9 cellular contexts compared by ENCODE assay signal in the genomic region with DNA sequence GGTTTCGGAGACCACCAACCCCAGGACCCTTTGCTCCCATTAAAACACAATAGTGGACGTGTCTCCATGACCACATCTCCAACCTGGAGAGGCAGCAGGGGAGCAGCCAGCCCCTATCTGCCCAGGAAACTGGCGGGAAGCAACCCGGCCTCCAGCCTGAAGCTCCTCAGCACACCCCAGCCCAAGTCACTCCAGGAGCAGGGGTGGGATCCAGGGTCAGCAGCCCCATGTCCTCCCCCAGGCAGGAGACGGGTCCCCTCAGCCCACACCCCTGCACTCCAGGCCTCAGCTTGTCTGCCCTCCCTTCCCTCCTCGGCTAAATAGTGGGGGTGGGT. TPM values are rescaled to one million over a fixed set of nuclear protein-coding genes. Genes with fewer than 3 reads are reported as not detected.
A peak's percentile ranks its signal among the peaks of the same experiment; 100 is the strongest.
DNase-seq lines count a peak whose midpoint lies in the region; ATAC-seq and TF ChIP-seq lines count a peak whose summit lies in the region.
"Had no signal": no experiment of that assay in that cellular context is flagged by ENCODE, and none has a peak within 500 bp of the region (broad histone marks: within the 10 kb centered on the region; RNA-seq: fewer than 3 reads in every experiment).

No MANE protein-coding gene starts in this region.

- intact Hi-C loops in ascending aorta (cut with DNase I) = no loop called here

- H4K20me1 ChIP-seq in osteoblast (ENCODE audit: insufficient read depth, low read length) = peaks cover 10% of the 10 kb centered on the region

- peak overlapping the region; percentile 72; the same call in 1 of the 2 replicates for H3K4me3 ChIP-seq in GM08714 (ENCODE audit: low read length)
- peak overlapping the region; percentile 53 for H3K4me3 ChIP-seq in HUES64 (ENCODE audit: low read length)
- H3K4me3 ChIP-seq in coronary artery = peak overlapping the region; percentile 33
- H3K4me3 ChIP-seq in osteoblast (ENCODE audit: insufficient read depth, low read length) = no peak overlapping the region
- peak overlapping the region in 1 of 2 donors; percentile 49 for H3K4me3 ChIP-seq in ascending aorta
- H3K4me3 ChIP-seq: HAP-1 had no signal

- DNase-seq in coronary artery (ENCODE audit: low spot score) (no peak), osteoblast (ENCODE audit: insufficient read length, low spot score, missing footprints) (peak; percentile 91), COLO668 (lab: John Stamatoyannopoulos, UW; ENCODE audit: unreplicated experiment) (no peak), ascending aorta (ENCODE audit: low spot score in 2 of 2) (no peak), GOT3 (lab: John Stamatoyannopoulos, UW) (no peak)

- H3K9me3 ChIP-seq in HUES64 (ENCODE audit: insufficient read depth, low read depth, low read length) (no peaks in the 10 kb centered on the region), osteoblast (ENCODE audit: low read depth, low read length) (no peaks in the 10 kb centered on the region), ascending aorta (no peaks in the 10 kb centered on the region)
- H3K9me3 ChIP-seq: HAP-1 had no signal

- H3K4me2 ChIP-seq in osteoblast (ENCODE audit: insufficient read depth, low read length) = no peak overlapping the region

- no peak overlapping the region for H3K27ac ChIP-seq in HUES64 (ENCODE audit: low read depth, low read length)
- no peak overlapping the region for H3K27ac ChIP-seq in coronary artery
- no peak overlapping the region for H3K27ac ChIP-seq in osteoblast (ENCODE audit: low read depth, low read length)
- no peak overlapping the region for H3K27ac ChIP-seq in ascending aorta

- H3K9ac ChIP-seq in HUES64 (ENCODE audit: low read depth, low read length) = no peak overlapping the region

- no peaks in the 10 kb centered on the region for H3K79me2 ChIP-seq in osteoblast (ENCODE audit: insufficient read depth, low read length)

- H3K4me1 ChIP-seq in HUES64 (ENCODE audit: insufficient read depth, low read length) = 0 out of 2 replicates have a peak, but pooled peaks cover 3% of the 10 kb centered on the region
- H3K4me1 ChIP-seq in osteoblast (ENCODE audit: insufficient read depth, low read length) = no peaks in the 10 kb centered on the region
- peaks cover 0 to 3% of the 10 kb centered on the region in 2 donors for H3K4me1 ChIP-seq in ascending aorta
- H3K4me1 ChIP-seq: HAP-1 had no signal

- WGBS in HUES64 = 51% methylated on average over 6 of the region's 6 CpGs

- H3K27me3 ChIP-seq in HUES64 (ENCODE audit: insufficient read depth, low read length) (peaks cover 12% of the 10 kb centered on the region), osteoblast (ENCODE audit: insufficient read depth, low read length) (peaks cover 19% of the 10 kb centered on the region), ascending aorta (no peaks in the 10 kb centered on the region)

- no peak for ATAC-seq in GM19452 (IDR thresholded peaks at IDR 0.05; ENCODE audit: unreplicated experiment)

- TF ChIP-seq CTCF in coronary artery (IDR thresholded peaks at IDR 0.05) (no peak), osteoblast (IDR thresholded peaks at IDR 0.05; ENCODE audit: extremely low read depth, low read depth, low read length) (no peak), ascending aorta (IDR thresholded peaks at IDR 0.05) (no peak)

- H2AFZ ChIP-seq in osteoblast (ENCODE audit: low read length) = no peak overlapping the region

- H3K36me3 ChIP-seq in HUES64 (ENCODE audit: insufficient read depth, low read length) = peaks cover 15% of the 10 kb centered on the region; the same call in 1 of the 2 replicates
- H3K36me3 ChIP-seq in osteoblast (ENCODE audit: insufficient read depth, low read length) = peaks cover 11% of the 10 kb centered on the region
- peaks cover 14 to 29% of the 10 kb centered on the region in 2 donors for H3K36me3 ChIP-seq in ascending aorta

RNA-seq across cellular contexts. Expression of a gene that starts 0.6 kb away (rescaled TPM):
- 0.90 TPM for polyA plus RNA-seq in HUES64 (2013, experiment 1 of 2)
- 1.1 TPM for polyA plus RNA-seq in HUES64 (2013, experiment 2 of 2)
- total RNA-seq in osteoblast = 1.2 and 2.2 TPM in 2 replicates
- total RNA-seq in ascending aorta = 21.4 TPM

RNA-seq across cellular contexts. Expression of a gene that starts 32.6 kb away (rescaled TPM):
- 40.0 TPM for polyA plus RNA-seq in HUES64 (2013, experiment 1 of 2)
- polyA plus RNA-seq in HUES64 (2013, experiment 2 of 2) = 39.0 TPM
- total RNA-seq in osteoblast = 60.8 and 63.6 TPM in 2 replicates
- 72.4 TPM for total RNA-seq in ascending aorta

RNA-seq across cellular contexts. Expression of a gene that starts 32.6 kb away (rescaled TPM):
- polyA plus RNA-seq in HUES64 (2013, experiment 1 of 2) = 45.1 TPM
- 35.7 TPM for polyA plus RNA-seq in HUES64 (2013, experiment 2 of 2)
- 20.9 and 24.6 TPM in 2 replicates for total RNA-seq in osteoblast
- total RNA-seq in ascending aorta = 51.8 TPM

RNA-seq across cellular contexts. Expression of a gene that starts 38.4 kb away (rescaled TPM):
- polyA plus RNA-seq in HUES64 (2013, experiment 1 of 2) = 4.0 TPM
- polyA plus RNA-seq in HUES64 (2013, experiment 2 of 2) = 4.4 TPM
- total RNA-seq in osteoblast = not detected in 2 replicates
- 1.5 TPM for total RNA-seq in ascending aorta

RNA-seq across cellular contexts. Expression of a gene that starts 46.0 kb away (rescaled TPM):
- polyA plus RNA-seq in HUES64 (2013, experiment 1 of 2) = 9.1 TPM
- polyA plus RNA-seq in HUES64 (2013, experiment 2 of 2) = 10.8 TPM
- not detected in 2 replicates for total RNA-seq in osteoblast
- total RNA-seq in ascending aorta = not detected
